In the genomic region with DNA sequence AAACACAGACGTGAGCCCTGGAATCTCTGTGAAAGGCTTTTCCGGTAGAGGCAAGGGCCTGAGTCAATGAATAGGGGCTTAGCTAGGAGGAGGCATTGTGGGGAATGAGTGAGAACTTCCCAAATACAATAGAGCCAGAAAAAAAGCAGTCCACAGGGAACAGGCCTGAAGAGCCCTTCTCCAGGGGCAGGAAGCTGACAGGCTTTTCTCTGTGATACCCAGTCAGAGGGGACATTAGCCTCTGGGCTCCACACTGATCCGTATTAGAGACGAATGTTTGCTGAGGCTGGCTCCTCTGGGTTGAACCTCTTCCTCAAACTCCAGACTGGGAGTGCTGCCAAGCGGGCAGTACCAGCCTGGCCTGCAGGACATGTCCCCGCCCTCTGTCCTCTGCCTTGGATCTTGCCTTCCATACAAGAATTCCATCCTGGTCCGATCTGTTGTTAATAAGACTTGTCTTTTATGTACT, we compare ENCODE assay signal across 8 cellular contexts. TPM values are rescaled to one million over a fixed set of nuclear protein-coding genes. Genes with fewer than 3 reads are reported as not detected.
DNase-seq lines count a peak whose midpoint lies in the region; ATAC-seq and TF ChIP-seq lines count a peak whose summit lies in the region.

No MANE protein-coding gene starts in this region.

- no peak for TF ChIP-seq POLR2A in heart left ventricle (IDR thresholded peaks at IDR 0.05)

- no peaks in the 10 kb centered on the region for H3K9me3 Mint-ChIP-seq in HFFc6
- no peaks in the 10 kb centered on the region for H3K9me3 Mint-ChIP-seq in activated B cell treated with CpG ODN at 0.5 μM for 24 hours

- H3K4me1 Mint-ChIP-seq in HFFc6 (ENCODE audit: low read depth), result peaks cover 30% of the 10 kb centered on the region
- peaks cover 49% of the 10 kb centered on the region for H3K4me1 Mint-ChIP-seq in activated B cell treated with CpG ODN at 0.5 μM for 24 hours

- DNase-seq in HFFc6 (no peak), activated B cell treated with CpG ODN at 0.5 μM for 24 hours (no peak), heart left ventricle (peak; percentile 81 to 90 (median 84)), putamen (ENCODE audit: low spot score) (peak; percentile 84), cortex of kidney (lab: John Stamatoyannopoulos, UW) (no peak), GM20000 (ENCODE audit: low spot score) (no peak), SKM-1 treated with dmso at 0.1 percent for 144 hours (lab: John Stamatoyannopoulos, UW; ENCODE audit: unreplicated experiment) (no peak)

- intact Hi-C loops in activated B cell treated with CpG ODN at 0.5 μM for 24 hours (cut with micrococcal nuclease) (loop anchor here (5.0 kb wide), 4 partner anchors 396 to 1864 kb away; partner anchors contain the start of genes FAM124A, SPRYD7 and VPS36), heart left ventricle (cut with DNase I) (loop anchor here (2.0 to 10.0 kb wide), 8 partner anchors 35 to 851 kb away; partner anchors contain the start of genes INTS6 (in 7 of the 10), WDFY2 (in 5 of the 10), FAM124A (in 1 of the 10) and SUGT1 (in 1 of the 10))

- H3K4me3 Mint-ChIP-seq in HFFc6 (no peak overlapping the region), activated B cell treated with CpG ODN at 0.5 μM for 24 hours (peak overlapping the region; percentile 92)

- peaks cover 6 to 56% (median 38%) of the 10 kb centered on the region in 12 donors for H3K4me1 ChIP-seq in heart left ventricle

- TF ChIP-seq CTCF in HFFc6 (IDR thresholded peaks at IDR 0.05) (no peak), activated B cell treated with CpG ODN at 0.5 μM for 24 hours (IDR thresholded peaks at IDR 0.05) (no peak), heart left ventricle (IDR thresholded peaks at IDR 0.05) (no peak), GM20000 (IDR thresholded peaks at IDR 0.05; ENCODE audit: extremely low read depth, missing control alignments) (no peak)

- no peaks in the 10 kb centered on the region for H3K9me3 ChIP-seq in heart left ventricle

- peaks cover 0 to 14% (median 0%) of the 10 kb centered on the region in 9 donors for H3K36me3 ChIP-seq in heart left ventricle

- H3K27ac Mint-ChIP-seq in HFFc6 (peak overlapping the region; percentile 97), activated B cell treated with CpG ODN at 0.5 μM for 24 hours (peak overlapping the region; percentile 99)

- H3K36me3 Mint-ChIP-seq in HFFc6 (ENCODE audit: low read depth), result no peaks in the 10 kb centered on the region
- peaks cover 9% of the 10 kb centered on the region for H3K36me3 Mint-ChIP-seq in activated B cell treated with CpG ODN at 0.5 μM for 24 hours (ENCODE audit: low read depth)

- CTCF ChIA-PET in activated B cell treated with CpG ODN at 0.5 μM for 24 hours (lab: Charles Lee), result interaction anchor here (1.0 to 2.1 kb wide), 2 partner anchors 14 to 367 kb away, joined by 4 to 6 read pairs; no protein-coding TSS in a partner anchor

- H3K27ac ChIP-seq in heart left ventricle, result peak overlapping the region; percentile 62 to 100 (median 100)

- H3K4me3 ChIP-seq in heart left ventricle, result no peak overlapping the region

- H3K27me3 Mint-ChIP-seq in HFFc6 (ENCODE audit: insufficient read depth) (peaks cover 11% of the 10 kb centered on the region), activated B cell treated with CpG ODN at 0.5 μM for 24 hours (no peaks in the 10 kb centered on the region)

- WGBS in heart left ventricle, 4 donors, result 30 to 39% (median 34%) methylated on average over 7 of the region's 7 CpGs

- POLR2A ChIA-PET in activated B cell treated with CpG ODN at 0.5 μM for 24 hours (lab: Charles Lee), result interaction anchor here (0.9 to 5.6 kb wide), 3 partner anchors 8 to 349 kb away, joined by 4 to 61 read pairs (median 8); partner anchors contain the start of gene INTS6

- ATAC-seq in activated B cell treated with CpG ODN at 0.5 μM for 24 hours (ENCODE audit: low read depth), result no peak
- ATAC-seq in heart left ventricle, result peak; percentile 32 to 54 (median 40)
- ATAC-seq in GM18502 (IDR thresholded peaks at IDR 0.05; ENCODE audit: poor library complexity, unreplicated experiment), result no peak

- no peaks in the 10 kb centered on the region for H3K27me3 ChIP-seq in heart left ventricle

RNA-seq across cellular contexts. Expression of gene DHRS12, which starts 2.3 kb away (rescaled TPM):
- total RNA-seq in HFFc6 (2021; fragmentation: NEBNext Ultra II Directional; extraction: Animal tissue kit (Norgen Biotek cat#: 25700)), result 1 to 10 TPM; 1.9 to 2.7 (median 2.4) TPM
- total RNA-seq in activated B cell treated with CpG ODN at 0.5 μM for 24 hours (11.6 and 14.1 TPM in 2 replicates), heart left ventricle (10 to 100 TPM in 7 of 9 donors, 1 to 10 TPM in 2; 4.8 to 13.1 (median 12.1) TPM)
- polyA plus RNA-seq in heart left ventricle, result 10 to 100 TPM in 1 of 2 donors, 1 to 10 TPM in 1; 3.9 to 13.9 TPM

RNA-seq across cellular contexts. Expression of gene TMEM272, which starts 43.3 kb away (rescaled TPM):
- not detected for total RNA-seq in HFFc6 (2021; fragmentation: NEBNext Ultra II Directional; extraction: Animal tissue kit (Norgen Biotek cat#: 25700))
- total RNA-seq in activated B cell treated with CpG ODN at 0.5 μM for 24 hours (not detected in 2 replicates), heart left ventricle (1 to 10 TPM in 3 of 9 donors, under 1 TPM in 5, not detected in 1; 0.14 to 1.6 (median 0.45) TPM)
- under 1 TPM; 0.21 to 0.34 TPM for polyA plus RNA-seq in heart left ventricle

Comparison
In these comparisons a context has a peak if more than half of its experiments do, and no peak if none do; other contexts are left out.
1. DNase-seq: peak in heart left ventricle (5 of 5) and putamen (single experiment); none in HFFc6 (single experiment), activated B cell treated with CpG ODN at 0.5 μM for 24 hours (single experiment), cortex of kidney (single experiment), GM20000 (single experiment) and SKM-1 treated with dmso at 0.1 percent for 144 hours (single experiment).
2. ATAC-seq: peak in heart left ventricle (4 of 4); none in activated B cell treated with CpG ODN at 0.5 μM for 24 hours (single experiment) and GM18502 (single experiment).